In genomic region chr2:110093924-110094323, GRCh38 we compare ENCODE assay signal across 1 cellular context. TPM values are rescaled to one million over a fixed set of nuclear protein-coding genes. Genes with fewer than 3 reads are reported as not detected.
"Had no signal": no experiment of that assay in that cellular context is flagged by ENCODE, and none has a peak within 500 bp of the region (broad histone marks: within the 10 kb centered on the region; RNA-seq: fewer than 3 reads in every experiment).

No MANE protein-coding gene starts in this region.

RNA-seq across cellular contexts. Expression of gene MALL, which starts 21.7 kb away (rescaled TPM):
- polyA plus RNA-seq: immature natural killer cell had no signal
